In the genomic region with DNA sequence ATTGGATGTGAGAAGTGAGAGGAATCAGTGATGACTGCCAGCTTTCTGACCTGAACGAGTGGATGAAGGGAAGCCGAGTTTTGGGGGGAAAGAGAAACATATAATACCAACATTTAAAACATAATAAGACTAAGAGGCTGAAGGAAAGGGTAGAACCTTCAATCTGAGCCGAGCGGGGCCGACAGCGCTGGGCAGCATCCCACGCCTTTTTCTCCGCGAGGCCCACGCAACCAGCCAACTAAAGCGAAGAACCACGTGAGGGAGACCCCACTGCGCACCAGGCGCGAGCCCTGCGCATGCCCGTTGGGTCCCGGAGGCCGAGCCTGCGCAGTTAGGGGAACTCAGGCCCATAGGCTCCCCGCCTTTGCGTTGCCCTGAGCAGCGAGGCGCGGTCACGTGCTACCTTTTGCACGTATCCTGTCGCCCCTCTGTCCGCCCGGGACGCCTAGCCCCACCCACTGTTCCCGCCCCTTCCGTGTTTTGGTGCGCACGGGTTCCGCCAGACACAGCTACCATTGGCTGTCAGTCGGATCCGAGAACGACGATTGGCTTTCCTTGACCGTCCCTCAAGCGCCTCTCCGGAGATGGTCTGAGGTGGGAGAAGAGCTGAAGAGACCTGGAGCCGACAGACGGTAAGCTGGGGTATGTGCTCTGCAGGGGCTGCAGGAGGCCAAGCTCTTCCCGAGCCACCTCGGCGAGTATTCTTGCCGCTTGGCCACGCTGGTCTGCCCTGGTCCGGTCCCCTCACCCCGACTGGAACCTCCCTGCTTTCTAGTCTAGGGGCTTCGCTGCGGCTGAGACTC, we compare ENCODE assay signal across 8 cellular contexts. TPM values are rescaled to one million over a fixed set of nuclear protein-coding genes. Genes with fewer than 3 reads are reported as not detected.
DNase-seq lines count a peak whose midpoint lies in the region; ATAC-seq and TF ChIP-seq lines count a peak whose summit lies in the region.

A gene with protein sequence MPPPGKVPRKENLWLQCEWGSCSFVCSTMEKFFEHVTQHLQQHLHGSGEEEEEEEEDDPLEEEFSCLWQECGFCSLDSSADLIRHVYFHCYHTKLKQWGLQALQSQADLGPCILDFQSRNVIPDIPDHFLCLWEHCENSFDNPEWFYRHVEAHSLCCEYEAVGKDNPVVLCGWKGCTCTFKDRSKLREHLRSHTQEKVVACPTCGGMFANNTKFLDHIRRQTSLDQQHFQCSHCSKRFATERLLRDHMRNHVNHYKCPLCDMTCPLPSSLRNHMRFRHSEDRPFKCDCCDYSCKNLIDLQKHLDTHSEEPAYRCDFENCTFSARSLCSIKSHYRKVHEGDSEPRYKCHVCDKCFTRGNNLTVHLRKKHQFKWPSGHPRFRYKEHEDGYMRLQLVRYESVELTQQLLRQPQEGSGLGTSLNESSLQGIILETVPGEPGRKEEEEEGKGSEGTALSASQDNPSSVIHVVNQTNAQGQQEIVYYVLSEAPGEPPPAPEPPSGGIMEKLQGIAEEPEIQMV (plus strand): TSS at position 573 of the 803 bp plus-strand sequence. CDS start 5,365 bp downstream, outside the sequence.

- H3K27me3 ChIP-seq in heart left ventricle = no peaks in the 10 kb centered on the region

- no peaks in the 10 kb centered on the region for H3K9me3 ChIP-seq in heart left ventricle

- peak within 1 kb of the TSS; percentile 11 to 89 (median 82) for H3K27ac ChIP-seq in heart left ventricle

- peaks cover 4% of the 10 kb centered on the region for H3K36me3 Mint-ChIP-seq in type B pancreatic cell

- peak within 1 kb of the TSS; percentile 65 to 97 (median 83) for H3K4me3 ChIP-seq in heart left ventricle

- H3K4me1 ChIP-seq in heart left ventricle = peaks cover 5 to 37% (median 17%) of the 10 kb centered on the region in 12 donors

- peak within 1 kb of the TSS; percentile 93 for H3K4me3 Mint-ChIP-seq in type B pancreatic cell

- peaks cover 18% of the 10 kb centered on the region for H3K4me1 Mint-ChIP-seq in type B pancreatic cell (ENCODE audit: unreplicated experiment)

- intact Hi-C loops in T-helper 1 cell treated with Interleukin-12 subunit alpha and Interleukin-12 subunit beta and Interleukin-4 antibody, amounts not matched to agents 30 ng/mL and 1 ng/mL, for 36 hours (cut with micrococcal nuclease) = loop anchor here (1.0 to 10.0 kb wide), 15 partner anchors 14 to 1094 kb away; a partner anchor contains a TSS
- intact Hi-C loops in heart left ventricle (cut with DNase I) = no loop called here

- H3K27me3 Mint-ChIP-seq in type B pancreatic cell = no peaks in the 10 kb centered on the region

- no peaks in the 10 kb centered on the region for H3K9me3 Mint-ChIP-seq in type B pancreatic cell

- peak in 1 of 2 donors; percentile 74 for TF ChIP-seq POLR2A in heart left ventricle (IDR thresholded peaks at IDR 0.05)

- ATAC-seq in HG02870 (IDR thresholded peaks at IDR 0.05; ENCODE audit: unreplicated experiment) (peak; percentile 96), heart left ventricle (peak; percentile 100)

- DNase-seq in GM13976 (ENCODE audit: low spot score) (peak; percentile 99), NCI-H146 treated with DMSO at 0.1 percent for 48 hours (lab: John Stamatoyannopoulos, UW; ENCODE audit: unreplicated experiment) (peak; percentile 98), amniotic epithelial cell (ENCODE audit: low read depth) (peak; percentile 99), heart left ventricle (peak; percentile 100), pons (ENCODE audit: low spot score) (peak; percentile 99), type B pancreatic cell (ENCODE audit: extremely low spot score, unreplicated experiment) (peak; percentile 99)

- 0% methylated on average over 24 to 54 of the region's 54 CpGs for whole genome bisulfite sequencing in heart left ventricle, 4 donors

- H3K36me3 ChIP-seq in heart left ventricle = peaks cover 0 to 43% (median 25%) of the 10 kb centered on the region in 9 donors

- TF ChIP-seq CTCF in GM13976 (IDR thresholded peaks at IDR 0.05; ENCODE audit: borderline replicate concordance, control extremely low read depth, extremely low read depth, insufficient read depth, missing control alignments) (no peak), heart left ventricle (IDR thresholded peaks at IDR 0.05) (no peak), type B pancreatic cell (conservative IDR thresholded peaks at IDR 0.05) (no peak)

- in situ Hi-C loops in GM13976 (cut with MboI; ENCODE audit: low sequenced_read_pairs, unreplicated experiment) = no loop called here

- peak within 1 kb of the TSS; percentile 89 for H3K27ac Mint-ChIP-seq in type B pancreatic cell

RNA-seq across cellular contexts. Expression of the gene that starts here (rescaled TPM):
- total RNA-seq in T-helper 1 cell treated with Interleukin-12 subunit alpha and Interleukin-12 subunit beta and Interleukin-4 antibody, amounts not matched to agents 30 ng/mL and 1 ng/mL, for 36 hours = 48.5 and 48.8 TPM in 2 replicates
- total RNA-seq in heart left ventricle (10 to 100 TPM in 7 of 9 donors, 1 to 10 TPM in 2; 9.4 to 16.3 (median 12.8) TPM), type B pancreatic cell (ENCODE audit: low replicate concordance) (31.6 and 33.0 TPM in 2 replicates)
- polyA plus RNA-seq in heart left ventricle = 10 to 100 TPM; 10.8 to 12.9 TPM

Comparison
In these comparisons a context has a peak if more than half of its experiments do, and no peak if none do; other contexts are left out.
1. Peak in every context shown above with its lines: DNase-seq, ATAC-seq, H3K4me3 ChIP-seq and H3K27ac ChIP-seq.